11 cellular contexts compared by ENCODE assay signal in the genomic region with DNA sequence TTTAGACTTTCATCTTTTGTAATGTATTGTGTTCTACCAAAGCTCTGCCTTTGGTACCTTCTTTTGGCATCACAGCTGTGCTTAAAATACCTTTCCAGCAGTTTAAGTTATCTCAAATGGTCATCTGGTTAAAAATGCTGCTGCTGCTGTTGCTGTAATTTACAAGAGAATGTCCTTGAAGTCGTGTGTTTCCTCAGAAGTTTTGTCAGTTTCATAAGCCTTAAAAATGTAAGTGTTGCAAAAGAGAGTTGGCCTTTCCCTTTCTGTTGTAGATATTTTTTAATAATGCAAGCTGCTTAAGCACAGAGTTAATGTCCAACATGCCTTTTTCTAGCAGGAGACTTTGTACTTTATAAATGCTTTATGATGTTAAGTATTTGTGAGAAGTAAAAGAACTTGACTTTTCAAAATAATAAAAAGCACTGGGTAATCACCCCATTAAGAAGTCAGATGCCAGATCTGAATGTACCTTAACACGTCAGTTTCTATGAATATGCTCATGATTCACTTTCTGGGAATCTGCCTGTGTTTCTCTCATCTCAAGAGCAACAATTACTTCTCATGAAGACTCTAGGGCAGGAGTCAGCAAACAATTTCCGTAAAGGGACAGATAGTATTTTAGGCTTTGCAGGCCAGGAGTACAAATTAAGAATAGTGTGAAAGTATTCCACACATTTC. TPM values are rescaled to one million over a fixed set of nuclear protein-coding genes. Genes with fewer than 3 reads are reported as not detected.
A peak's percentile ranks its signal among the peaks of the same experiment; 100 is the strongest.
DNase-seq lines count a peak whose midpoint lies in the region; ATAC-seq and TF ChIP-seq lines count a peak whose summit lies in the region.
"Had no signal": no experiment of that assay in that cellular context is flagged by ENCODE, and none has a peak within 500 bp of the region (broad histone marks: within the 10 kb centered on the region; RNA-seq: fewer than 3 reads in every experiment).

No MANE protein-coding gene starts in this region.

- TF ChIP-seq CTCF in Panc1 (IDR thresholded peaks at IDR 0.05) (no peak), esophagus muscularis mucosa (IDR thresholded peaks at IDR 0.05) (no peak), endodermal cell (conservative IDR thresholded peaks at IDR 0.05) (no peak), testis (IDR thresholded peaks at IDR 0.05) (no peak)

- in situ Hi-C loops in Panc1 (cut with HindIII; ENCODE audit: low pct_unique_long_range_greater_than_20kb, low sequenced_read_pairs), result no loop called here

- 19% methylated on average over 3 of the region's 3 CpGs for WGBS in esophagus muscularis mucosa
- 46 to 58% methylated on average over 2 to 3 of the region's 3 CpGs for WGBS in endodermal cell (ENCODE audit: insufficient coverage in 1 of 2, insufficient read length in 1 of 2), 2 experiments
- WGBS in testis, 2 donors, result 22 to 24% methylated on average over 3 of the region's 3 CpGs

- H3K9me3 ChIP-seq in Panc1 (ENCODE audit: control insufficient read depth, insufficient read depth, low read depth, low read length), result no peaks in the 10 kb centered on the region
- H3K9me3 ChIP-seq in esophagus muscularis mucosa, result no peaks in the 10 kb centered on the region
- H3K9me3 ChIP-seq in endodermal cell (ENCODE audit: control insufficient read depth, low read length), result no peaks in the 10 kb centered on the region
- H3K9me3 ChIP-seq in testis, result no peaks in the 10 kb centered on the region

- no peaks in the 10 kb centered on the region for H3K4me1 ChIP-seq in Panc1 (ENCODE audit: control insufficient read depth, insufficient read depth, low read length)
- peaks cover 0 to 27% (median 24%) of the 10 kb centered on the region in 4 donors for H3K4me1 ChIP-seq in esophagus muscularis mucosa
- H3K4me1 ChIP-seq in endodermal cell (ENCODE audit: control insufficient read depth, insufficient read depth, low read length), result peaks cover 4% of the 10 kb centered on the region
- peaks cover 4% of the 10 kb centered on the region for H3K4me1 ChIP-seq in testis

- no peak for TF ChIP-seq EP300 in esophagus muscularis mucosa (IDR thresholded peaks at IDR 0.05)

- peaks cover 22% of the 10 kb centered on the region for H3K4me1 Mint-ChIP-seq in endodermal cell
- H3K4me1 Mint-ChIP-seq: stimulated activated effector memory CD8-positive, alpha-beta T cell treated with anti-CD3 and anti-CD28 coated beads, Interleukin-12 subunit alpha, Interleukin-12 subunit beta, amount 100 ng/mL, for 72 hours had no signal

- H3K27ac Mint-ChIP-seq in endodermal cell, result no peak overlapping the region
- H3K27ac Mint-ChIP-seq: stimulated activated effector memory CD8-positive, alpha-beta T cell treated with anti-CD3 and anti-CD28 coated beads, Interleukin-12 subunit alpha, Interleukin-12 subunit beta, amount 100 ng/mL, for 72 hours had no signal

- intact Hi-C loops in Panc1 (cut with micrococcal nuclease; ENCODE audit: unreplicated experiment) (no loop called here), esophagus muscularis mucosa (cut with DNase I) (no loop called here), testis (cut with DNase I; ENCODE audit: low total_unique reads) (no loop called here)

- no peaks in the 10 kb centered on the region for H3K27me3 ChIP-seq in Panc1 (ENCODE audit: control insufficient read depth, insufficient read depth, low read length)
- H3K27me3 ChIP-seq in esophagus muscularis mucosa, result no peaks in the 10 kb centered on the region
- no peaks in the 10 kb centered on the region for H3K27me3 ChIP-seq in endodermal cell (ENCODE audit: control insufficient read depth, insufficient read depth, low read length, poor library complexity, severe bottlenecking)
- H3K27me3 ChIP-seq in testis, result no peaks in the 10 kb centered on the region

- H3K36me3 ChIP-seq in Panc1 (ENCODE audit: control insufficient read depth, insufficient read depth, low read length) (no peaks in the 10 kb centered on the region), esophagus muscularis mucosa (no peaks in the 10 kb centered on the region), endodermal cell (ENCODE audit: control insufficient read depth, insufficient read depth, low read length) (no peaks in the 10 kb centered on the region), testis (ENCODE audit: low read depth, missing control alignments) (no peaks in the 10 kb centered on the region)

- H3K4me3 ChIP-seq in Panc1 (ENCODE audit: low read depth in 2 of 2, low read length in 2 of 2), result no peak overlapping the region
- H3K4me3 ChIP-seq in esophagus muscularis mucosa, result no peak overlapping the region
- H3K4me3 ChIP-seq in endodermal cell (ENCODE audit: low read length), result no peak overlapping the region
- no peak overlapping the region for H3K4me3 ChIP-seq in testis

- POLR2A ChIA-PET in Panc1 (lab: Charles Lee), result no interaction called here

- no peak for ATAC-seq in Panc1
- ATAC-seq: stimulated activated effector memory CD8-positive, alpha-beta T cell treated with anti-CD3 and anti-CD28 coated beads, Interleukin-12 subunit alpha, Interleukin-12 subunit beta, amount 100 ng/mL, for 72 hours had no signal

- TF ChIP-seq POLR2A in esophagus muscularis mucosa (IDR thresholded peaks at IDR 0.05; ENCODE audit: low read depth) (no peak), testis (IDR thresholded peaks at IDR 0.05) (no peak)

- CTCF ChIA-PET in Panc1 (lab: Charles Lee), result no interaction called here

- no peaks in the 10 kb centered on the region for H3K36me3 Mint-ChIP-seq in endodermal cell (ENCODE audit: low read depth)
- H3K36me3 Mint-ChIP-seq: stimulated activated effector memory CD8-positive, alpha-beta T cell treated with anti-CD3 and anti-CD28 coated beads, Interleukin-12 subunit alpha, Interleukin-12 subunit beta, amount 100 ng/mL, for 72 hours had no signal

- H3K9me3 Mint-ChIP-seq in endodermal cell, result no peaks in the 10 kb centered on the region

- no TSS peak for BruUV-seq in Panc1 (replicated peaks; lab: Mats Ljungman, UMichigan)

- no peak overlapping the region for H3K4me3 Mint-ChIP-seq in endodermal cell
- H3K4me3 Mint-ChIP-seq: stimulated activated effector memory CD8-positive, alpha-beta T cell treated with anti-CD3 and anti-CD28 coated beads, Interleukin-12 subunit alpha, Interleukin-12 subunit beta, amount 100 ng/mL, for 72 hours had no signal

- no peaks in the 10 kb centered on the region for H3K27me3 Mint-ChIP-seq in endodermal cell (ENCODE audit: insufficient read depth)

- H3K27ac ChIP-seq in Panc1 (ENCODE audit: low read length), result no peak overlapping the region
- peak overlapping the region; percentile 53 to 81 (median 74) for H3K27ac ChIP-seq in esophagus muscularis mucosa (replicated peaks in 1 of 4)
- H3K27ac ChIP-seq in endodermal cell (ENCODE audit: low read depth, low read length), result no peak overlapping the region
- peak overlapping the region in 1 of 2 donors; percentile 42 for H3K27ac ChIP-seq in testis

- H3K9ac ChIP-seq in endodermal cell (ENCODE audit: extremely low read depth, low read length, poor library complexity, severe bottlenecking), result no peak overlapping the region

- peak; percentile 82 for DNase-seq in EL
- DNase-seq in Panc1 (ENCODE audit: low read depth, low spot score), result peak; percentile 15
- DNase-seq in esophagus muscularis mucosa (ENCODE audit: extremely low spot score), result no peak
- DNase-seq in putamen (ENCODE audit: low spot score), result peak; percentile 22
- no peak for DNase-seq in endodermal cell
- no peak for DNase-seq in Ammon's horn (ENCODE audit: low spot score)
- no peak for DNase-seq in testis
- DNase-seq in iPS-NIHi7 (ENCODE audit: extremely low spot score), result no peak
- DNase-seq: DND-41, NCI-H1694 treated with DMSO at 0.1 percent for 48 hours had no signal

RNA-seq across cellular contexts. Expression of a gene that starts 35.3 kb away (rescaled TPM):
- total RNA-seq in Panc1 (2021; ENCODE audit: unreplicated experiment), result 0.95 TPM
- polyA plus RNA-seq in Panc1 (2012; ENCODE audit: insufficient read length), result 0.12 TPM
- total RNA-seq in esophagus muscularis mucosa, result 10 to 100 TPM; 16.2 to 30.5 (median 28.3) TPM
- total RNA-seq in endodermal cell, result 10 to 100 TPM; 39.5 to 51.9 TPM
- 99.7 TPM for polyA plus RNA-seq in endodermal cell (2013, experiment 1 of 2)
- 99.9 TPM for polyA plus RNA-seq in endodermal cell (2013, experiment 2 of 2)
- 10 to 100 TPM; 42.2 to 42.7 TPM for total RNA-seq in testis
- 10.9 TPM for polyA plus RNA-seq in testis (ENCODE audit: insufficient read depth, low read depth, low replicate concordance)

Comparison
In these comparisons a context has a peak if more than half of its experiments do, and no peak if none do; other contexts are left out.
1. DNase-seq: peak in EL (single experiment), Panc1 (single experiment) and putamen (single experiment); none in esophagus muscularis mucosa (single experiment), endodermal cell (single experiment), Ammon's horn (single experiment), testis (single experiment) and iPS-NIHi7 (single experiment).
2. H3K27ac ChIP-seq: peak in esophagus muscularis mucosa (4 of 4); none in Panc1 (single experiment) and endodermal cell (single experiment).